In the genomic region with DNA sequence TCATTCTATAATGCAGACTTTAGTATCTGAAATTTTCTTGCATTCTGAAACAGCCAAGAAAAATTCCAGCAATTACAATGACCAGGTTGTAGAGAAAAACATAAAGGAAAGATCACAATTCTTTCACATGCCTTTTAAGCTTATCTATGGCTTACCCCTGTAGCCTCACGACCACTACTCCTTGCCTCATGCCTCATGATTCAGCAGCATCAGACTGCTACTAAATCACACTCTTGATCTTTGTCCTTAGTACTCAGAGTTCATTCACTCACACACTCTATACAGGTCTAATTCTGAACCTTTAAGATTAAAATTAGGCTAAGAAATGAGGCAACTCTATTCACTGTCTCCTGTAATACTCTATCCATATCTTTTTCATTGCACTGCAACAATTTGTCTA, we compare ENCODE assay signal across 18 cellular contexts.
"Had no signal": no experiment of that assay in that cellular context is flagged by ENCODE, and none has a peak within 500 bp of the region (broad histone marks: within the 10 kb centered on the region; RNA-seq: fewer than 3 reads in every experiment).

No MANE protein-coding gene starts in this region.

- H3K4me3 Mint-ChIP-seq: brain, natural killer cell had no signal

- H3K27ac Mint-ChIP-seq: brain, progenitor cell of endocrine pancreas had no signal

- H3K9me3 ChIP-seq: gastrocnemius medialis, upper lobe of left lung had no signal

- ATAC-seq: esophagus mucosa; gastrocnemius medialis; natural killer cell; stimulated activated naive CD8-positive, alpha-beta T cell treated with anti-CD3 and anti-CD28 coated beads, Interleukin-15, Interleukin-2, amounts not matched to agents 100 U/mL and 50 U/mL, for 24 hours had no signal

- H3K4me3 ChIP-seq: gastrocnemius medialis, upper lobe of left lung had no signal

- DNase-seq: activated CD4-positive, alpha-beta T cell treated with anti-CD3 and anti-CD28 coated beads, Interleukin-2, amount 50 U/mL, for 1 hour; activated gamma-delta T cell treated with Interleukin-2 at 50 U/mL for 16 hours; aorta; caudate nucleus; dermis blood vessel endothelial cell; effector memory CD4-positive, alpha-beta T cell; gastrocnemius medialis; hippocampal formation; midbrain; natural killer cell; stimulated activated CD4-positive, alpha-beta T cell treated with anti-CD3 and anti-CD28 coated beads, Interleukin-12 subunit alpha, Interleukin-12 subunit beta, amount 100 ng/mL, for 4 hours; stimulated activated CD4-positive, alpha-beta T cell treated with anti-CD3 and anti-CD28 coated beads, Interleukin-4, amount 100 ng/mL, for 4 hours; stimulated activated naive CD8-positive, alpha-beta T cell treated with anti-CD3 and anti-CD28 coated beads, Interleukin-15, Interleukin-2, amounts not matched to agents 100 U/mL and 50 U/mL, for 24 hours; T-helper 2 cell; upper lobe of left lung had no signal

- H3K9me3 Mint-ChIP-seq: natural killer cell had no signal

- H3K27me3 Mint-ChIP-seq: progenitor cell of endocrine pancreas had no signal

- H3K36me3 Mint-ChIP-seq: brain, natural killer cell had no signal
